In genomic region chr5:160240350-160240749, GRCh38 we compare ENCODE assay signal across 20 cellular contexts. TPM values are rescaled to one million over a fixed set of nuclear protein-coding genes. Genes with fewer than 3 reads are reported as not detected.
DNase-seq lines count a peak whose midpoint lies in the region; ATAC-seq, FAIRE-seq and TF ChIP-seq lines count a peak whose summit lies in the region.
"Had no signal": no experiment of that assay in that cellular context is flagged by ENCODE, and none has a peak within 500 bp of the region (broad histone marks: within the 10 kb centered on the region; RNA-seq: fewer than 3 reads in every experiment).

No MANE protein-coding gene starts in this region.

- H3K9me3 ChIP-seq in GM12878 (replicated peaks; ENCODE audit: control insufficient read depth, insufficient read depth, low read length), result no peaks in the 10 kb centered on the region
- H3K9me3 ChIP-seq in spleen, result no peaks in the 10 kb centered on the region
- H3K9me3 ChIP-seq: BE2C had no signal

- no peak for TF ChIP-seq EP300 in GM12878 (IDR thresholded peaks at IDR 0.05; ENCODE audit: borderline replicate concordance in 1 of 2, control insufficient read depth in 1 of 2, low read depth in 2 of 2, low read length in 2 of 2)

- in situ Hi-C loops in GM12878 (cut with MboI), result no loop called here

- 2% methylated on average over 3 of the region's 3 CpGs for WGBS in GM12878 (ENCODE audit: insufficient coverage, insufficient replicate concordance, low lambda C conversion rate, missing lambda C conversion rate)
- WGBS in spleen, 5 donors, result 23 to 65% (median 32%) methylated on average over 3 of the region's 3 CpGs

- RAD21 ChIA-PET in GM12878 (lab: Charles Lee; ENCODE audit: unreplicated experiment), result interaction anchor here (0.5 to 1.1 kb wide), 4 partner anchors 8 to 218 kb away, joined by 3 to 5 read pairs (median 3); no protein-coding TSS in a partner anchor

- SMC1A ChIA-PET in GM12878 (lab: Charles Lee; ENCODE audit: uncharacterized antibody, unreplicated experiment), result interaction anchor here (0.8 to 1.5 kb wide), 3 partner anchors 8 to 160 kb away, joined by 3 read pairs; no protein-coding TSS in a partner anchor

- TF ChIP-seq CTCF in GM12878 (IDR thresholded peaks at IDR 0.05 in 2 of 3, conservative IDR thresholded peaks at IDR 0.05 in 1 of 3; ENCODE audit: control insufficient read depth in 2 of 3, extremely low read depth in 1 of 3, insufficient read depth in 1 of 3, low read depth in 3 of 3, low read length in 3 of 3) (no peak), spleen (IDR thresholded peaks at IDR 0.05 in 8 of 11, conservative IDR thresholded peaks at IDR 0.05 in 3 of 11) (no peak)

- intact Hi-C loops in GM12878 (cut with micrococcal nuclease; ENCODE audit: unreplicated experiment) (no loop called here), spleen (cut with DNase I; ENCODE audit: low total_unique reads) (no loop called here)

- CTCF ChIA-PET in GM12878 (lab: Yijun Ruan, JAX), result interaction anchor here (0.9 to 6.3 kb wide), 3 partner anchors 9 to 218 kb away, joined by 3 to 37 read pairs (median 5); no protein-coding TSS in a partner anchor

- no peak overlapping the region for H3K4me3 ChIP-seq in GM12878
- no peak overlapping the region for H3K4me3 ChIP-seq in spleen

- ATAC-seq in GM12878 (no peak), GM19395 (IDR thresholded peaks at IDR 0.05; ENCODE audit: unreplicated experiment) (no peak)

- H3K36me3 ChIP-seq in GM12878 (ENCODE audit: control insufficient read depth in 2 of 2, insufficient read depth in 2 of 2, low read length in 1 of 2) (no peaks in the 10 kb centered on the region), spleen (no peaks in the 10 kb centered on the region)
- H3K36me3 ChIP-seq: BE2C had no signal

- H3K27ac ChIP-seq in GM12878 (ENCODE audit: control insufficient read depth, insufficient read depth), result no peak overlapping the region
- H3K27ac ChIP-seq in spleen, result no peak overlapping the region
- H3K27ac ChIP-seq: 22Rv1 had no signal

- H4K20me1 ChIP-seq in GM12878 (ENCODE audit: control insufficient read depth, insufficient read depth), result no peaks in the 10 kb centered on the region

- no peak for TF ChIP-seq RAD21 in GM12878 (IDR thresholded peaks at IDR 0.05; ENCODE audit: insufficient read depth, low read depth, low read length)

- no peak for FAIRE-seq in GM12878 (lab: Jason Lieb, UNC)
- FAIRE-seq: G401.6, GM18507, H54 had no signal

- H3K9ac ChIP-seq in GM12878 (ENCODE audit: control insufficient read depth, insufficient read depth, low read length), result no peak overlapping the region

- no peaks in the 10 kb centered on the region for H3K27me3 ChIP-seq in GM12878 (replicated peaks in 1 of 2; ENCODE audit: control insufficient read depth in 2 of 2, insufficient read depth in 2 of 2, low read length in 1 of 2)
- H3K27me3 ChIP-seq in spleen (replicated peaks in 1 of 7), result no peaks in the 10 kb centered on the region
- H3K27me3 ChIP-seq: BE2C had no signal

- peak; percentile 30 for DNase-seq in NCI-H1105 treated with DMSO at 0.1 percent for 48 hours (lab: John Stamatoyannopoulos, UW)
- DNase-seq in NCI-H1105 (lab: John Stamatoyannopoulos, UW), result no peak
- no peak for DNase-seq in GM12878 (ENCODE audit: low read depth, low spot score)
- peak; percentile 74 for DNase-seq in left kidney (ENCODE audit: low read depth, low spot score)
- DNase-seq in spleen, result peak; percentile 20
- no peak for DNase-seq in pons (ENCODE audit: low spot score)
- no peak for DNase-seq in activated naive CD4-positive, alpha-beta T cell treated with anti-CD3 and anti-CD28 coated beads, Interleukin-2, amount 50 U/mL, for 16 hours
- DNase-seq: BE2C; CD4-positive, alpha-beta T cell; DND-41; IMR-90; NCI-H1930; NCI-H510A; SIG-M5 had no signal

- H2AFZ ChIP-seq in GM12878 (ENCODE audit: control insufficient read depth, low read depth, low read length), result no peak overlapping the region

- H3K4me1 ChIP-seq in GM12878 (ENCODE audit: control insufficient read depth, insufficient read depth, low read length), result peaks cover 5% of the 10 kb centered on the region
- H3K4me1 ChIP-seq in spleen, result peaks cover 0 to 3% (median 0%) of the 10 kb centered on the region in 6 donors

- no peaks in the 10 kb centered on the region for H3K79me2 ChIP-seq in GM12878 (ENCODE audit: control insufficient read depth, insufficient read depth, low read length)

- TF ChIP-seq POLR2A in GM12878 (IDR thresholded peaks at IDR 0.05; ENCODE audit: low read depth, low read length) (no peak), spleen (IDR thresholded peaks at IDR 0.05) (no peak)

- BruUV-seq in GM12878 (replicated peaks; lab: Mats Ljungman, UMichigan), result no TSS peak

- POLR2A ChIA-PET in GM12878 (lab: Charles Lee), result interaction anchor here (1.0 kb wide), 1 partner anchor 14 kb away, joined by 3 read pairs; no protein-coding TSS in a partner anchor

- no peak overlapping the region for H3K4me2 ChIP-seq in GM12878 (ENCODE audit: control insufficient read depth, insufficient read depth)

TF ChIP-seq in GM12878, 131 proteins besides CTCF, POLR2A, EP300 and RAD21:
- 0 out of 2 replicates have a peak, but pooled peaks have one; percentile 24 for TF ChIP-seq MTA2 (IDR thresholded peaks at IDR 0.05; ENCODE audit: low read depth)
- TF ChIP-seq FOXM1 (IDR thresholded peaks at IDR 0.05; ENCODE audit: low read depth, low read length), result no peak
- TF ChIP-seq PML (IDR thresholded peaks at IDR 0.05; ENCODE audit: low read length), result no peak
TF ChIP-seq in GM12878: peak in this region for 1.

RNA-seq across cellular contexts. Expression of gene FABP6, which starts 11.0 kb away (rescaled TPM):
- 1.4 TPM in 1 of 2 replicates, not detected in the other for total RNA-seq in GM12878 (2013; cell fraction: nucleolus; rRNA removed)
- 1.3 and 1.9 TPM in 2 replicates for total RNA-seq in GM12878 (2014; rRNA removed)
- total RNA-seq in GM12878 (2014; rRNA removed; fragmentation: Illumina TruSeq; extraction: Trizol), result 1.2 and 3.0 TPM in 2 replicates
- 1.9 and 2.3 TPM in 2 replicates for total RNA-seq in GM12878 (2021)
- not detected for polyA plus RNA-seq in GM12878 (2011; ENCODE audit: low read depth)
- 4.7 and 8.1 TPM in 2 replicates for polyA plus RNA-seq in GM12878 (2011; rRNA removed)
- polyA plus RNA-seq in GM12878 (2011; cell fraction: cytosol; rRNA removed), result 8.0 and 8.3 TPM in 2 replicates
- polyA plus RNA-seq in GM12878 (2011; cell fraction: nucleus; rRNA removed), result 2.1 and 3.7 TPM in 2 replicates
- polyA plus RNA-seq in GM12878 (2012), result 2.9 and 3.8 TPM in 2 replicates
- polyA plus RNA-seq in GM12878 (2014; fragmentation: Illumina TruSeq; extraction: Trizol), result 1.00 and 1.2 TPM in 2 replicates
- polyA plus RNA-seq in GM12878 (2014; fragmentation: Nextera tagmentation; extraction: Ambion mirVana), result 1 to 10 TPM; 3.0 to 3.5 TPM
- 1.2 and 3.2 TPM in 2 replicates for polyA plus RNA-seq in GM12878 (2014; rRNA removed)
- 1 to 10 TPM in 1 of 2 experiments, under 1 TPM in 1; 0.66 to 1.1 TPM for polyA plus RNA-seq in GM12878 (2016; fragmentation: Nextera tagmentation; extraction: Ambion mirVana)
- polyA minus RNA-seq in GM12878 (2011; rRNA and poly(A)+ RNA removed), result 2.4 and 3.6 TPM in 2 replicates
- not detected in 2 replicates for polyA minus RNA-seq in GM12878 (2011; cell fraction: cytosol; rRNA and poly(A)+ RNA removed)
- not detected in 2 replicates for polyA minus RNA-seq in GM12878 (2011; cell fraction: nucleus; rRNA and poly(A)+ RNA removed)
- total RNA-seq in spleen, result not detected
- under 1 TPM in 1 of 3 donors, not detected in 2; 0.24 TPM for polyA plus RNA-seq in spleen
- total RNA-seq: CD4-positive, alpha-beta T cell; IMR-90; LHCN-M2 had no signal
- polyA plus RNA-seq: IMR-90 had no signal

Comparison
In these comparisons a context has a peak if more than half of its experiments do, and no peak if none do; other contexts are left out.
1. DNase-seq: peak in NCI-H1105 treated with DMSO at 0.1 percent for 48 hours (single experiment), left kidney (single experiment) and spleen (single experiment); none in NCI-H1105 (single experiment), GM12878 (single experiment), pons (single experiment) and activated naive CD4-positive, alpha-beta T cell treated with anti-CD3 and anti-CD28 coated beads, Interleukin-2, amount 50 U/mL, for 16 hours (single experiment).